ENCODE assay signal across 18 cellular contexts in the genomic region with DNA sequence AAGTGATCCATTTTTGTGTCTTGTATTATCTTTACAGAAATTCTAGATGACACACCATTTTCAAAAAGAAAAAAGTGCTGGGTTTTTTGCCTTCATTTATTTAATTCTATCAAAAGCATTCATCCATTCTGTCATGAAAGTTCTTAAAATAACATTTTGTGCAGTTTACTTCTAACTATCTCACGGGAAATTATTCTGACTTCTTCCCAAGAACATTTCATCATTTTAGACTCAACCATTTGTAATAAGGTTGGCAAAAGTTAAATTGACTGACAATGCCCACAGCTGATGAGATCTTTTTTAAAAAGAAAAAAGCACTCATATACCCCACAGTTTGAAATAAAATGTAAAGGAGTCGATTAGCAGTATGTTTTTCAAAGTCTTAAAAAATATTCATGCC.
"Had no signal": no experiment of that assay in that cellular context is flagged by ENCODE, and none has a peak within 500 bp of the region (broad histone marks: within the 10 kb centered on the region; RNA-seq: fewer than 3 reads in every experiment).

No MANE protein-coding gene starts in this region.

- DNase-seq: activated CD4-positive, alpha-beta memory T cell treated with anti-CD3 and anti-CD28 coated beads for 36 hours; activated CD4-positive, alpha-beta T cell treated with anti-CD3 and anti-CD28 coated beads for 4 hours; activated gamma-delta T cell treated with Interleukin-2 at 50 U/mL for 16 hours; activated T-cell treated with anti-CD3 and anti-CD28 coated beads for 4 hours; amygdala; cortex of kidney; effector CD8-positive, alpha-beta T cell; foreskin melanocyte; head of caudate nucleus; mesendoderm; posterior cingulate gyrus; retina; small intestine; stimulated activated CD4-positive, alpha-beta T cell treated with anti-CD3 and anti-CD28 coated beads, Interleukin-15, amount 100 ng/mL, for 24 hours; stimulated activated CD4-positive, alpha-beta T cell treated with anti-CD3 and anti-CD28 coated beads, Interleukin-2, amount 100 ng/mL, for 48 hours; T-cell; testis; upper lobe of right lung had no signal

- H3K4me3 ChIP-seq: testis, upper lobe of right lung had no signal
